ENCODE assay signal across 10 cellular contexts in the genomic region with DNA sequence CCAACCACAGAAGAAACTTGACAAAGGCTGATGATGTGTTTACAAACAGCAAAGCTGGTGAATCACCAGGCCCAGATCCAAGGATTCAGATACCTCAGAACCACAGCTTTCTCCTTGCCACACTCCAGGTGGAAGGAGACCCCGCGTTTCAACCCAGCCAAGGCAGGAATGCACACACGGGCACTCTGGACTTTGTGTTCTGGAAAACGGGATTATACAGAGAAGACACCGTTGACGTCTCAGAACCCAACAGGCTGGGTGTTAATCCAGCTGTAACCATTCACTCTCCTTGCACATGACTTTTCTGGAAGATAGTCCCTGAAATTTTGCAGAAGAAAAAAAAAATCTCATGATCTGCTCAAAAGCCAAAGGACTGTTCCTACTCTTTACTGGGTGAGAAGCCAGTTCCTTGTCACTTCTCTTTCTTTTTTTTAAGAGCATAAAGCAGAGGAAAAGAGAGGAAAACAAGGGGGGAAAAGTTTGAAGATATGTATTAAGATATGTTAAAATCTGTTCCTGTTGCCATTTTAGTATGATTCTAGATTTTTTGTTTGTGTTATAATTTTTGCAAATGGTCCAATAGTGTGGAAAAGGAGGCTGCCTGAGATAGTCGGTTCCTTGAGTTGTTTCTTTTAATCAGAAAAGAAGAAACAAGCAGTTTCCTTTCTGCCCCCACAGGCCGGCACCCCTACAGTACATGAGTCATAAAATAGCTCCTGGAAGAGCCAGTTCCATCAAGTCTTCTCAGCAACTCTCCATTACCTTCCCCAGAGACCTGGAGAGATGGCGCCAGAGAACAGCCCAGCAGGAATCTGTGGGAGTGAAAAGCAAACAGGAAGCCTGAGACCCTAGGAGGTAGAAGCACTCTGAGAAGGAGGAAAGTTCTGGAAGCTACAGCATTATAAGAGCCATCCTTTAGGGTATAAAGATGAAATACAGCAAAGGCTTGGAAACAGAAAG.
DNase-seq lines count a peak whose midpoint lies in the region; ATAC-seq, FAIRE-seq and TF ChIP-seq lines count a peak whose summit lies in the region.
"Had no signal": no experiment of that assay in that cellular context is flagged by ENCODE, and none has a peak within 500 bp of the region (broad histone marks: within the 10 kb centered on the region; RNA-seq: fewer than 3 reads in every experiment).

No MANE protein-coding gene starts in this region.

- H3K4me1 Mint-ChIP-seq in activated T-helper 17 cell treated with anti-CD3 and anti-CD28 coated beads, Interleukin-2, amount 50 U/mL, for 72 hours: no peaks in the 10 kb centered on the region
- H3K4me1 Mint-ChIP-seq: naive B cell had no signal

- H3K36me3 Mint-ChIP-seq in activated T-helper 17 cell treated with anti-CD3 and anti-CD28 coated beads, Interleukin-2, amount 50 U/mL, for 72 hours (ENCODE audit: low read depth): no peaks in the 10 kb centered on the region
- H3K36me3 Mint-ChIP-seq: naive B cell had no signal

- peak overlapping the region; percentile 22 to 48 for H3K27ac ChIP-seq in right atrium auricular region

- H3K9me3 Mint-ChIP-seq in activated T-helper 17 cell treated with anti-CD3 and anti-CD28 coated beads, Interleukin-2, amount 50 U/mL, for 72 hours: no peaks in the 10 kb centered on the region

- H3K27me3 Mint-ChIP-seq in activated T-helper 17 cell treated with anti-CD3 and anti-CD28 coated beads, Interleukin-2, amount 50 U/mL, for 72 hours: peaks cover 44% of the 10 kb centered on the region

- peak overlapping the region; percentile 60 for H3K4me2 ChIP-seq in skeletal muscle satellite cell (ENCODE audit: low read length)

- H3K27ac Mint-ChIP-seq in activated T-helper 17 cell treated with anti-CD3 and anti-CD28 coated beads, Interleukin-2, amount 50 U/mL, for 72 hours: no peak overlapping the region

- in situ Hi-C loops in astrocyte of the spinal cord (cut with HindIII; ENCODE audit: low sequenced_read_pairs): no loop called here

- no peak overlapping the region for H3K9ac ChIP-seq in skeletal muscle satellite cell (ENCODE audit: low read depth, low read length)

- no peaks in the 10 kb centered on the region for H3K9me3 ChIP-seq in right atrium auricular region
- H3K9me3 ChIP-seq in skeletal muscle satellite cell (replicated peaks; ENCODE audit: low read length): no peaks in the 10 kb centered on the region

- no peak for FAIRE-seq in HTR-8/SVneo (lab: Jason Lieb, UNC)

- H3K4me3 ChIP-seq in astrocyte of the spinal cord (ENCODE audit: low read depth, low read length): no peak overlapping the region
- no peak overlapping the region for H3K4me3 ChIP-seq in right atrium auricular region
- H3K4me3 ChIP-seq in skeletal muscle satellite cell (ENCODE audit: low read length): peak overlapping the region; percentile 20

- H3K4me3 Mint-ChIP-seq in activated T-helper 17 cell treated with anti-CD3 and anti-CD28 coated beads, Interleukin-2, amount 50 U/mL, for 72 hours: no peak overlapping the region
- H3K4me3 Mint-ChIP-seq: naive B cell had no signal

- no peaks in the 10 kb centered on the region for H3K36me3 ChIP-seq in right atrium auricular region
- no peaks in the 10 kb centered on the region for H3K36me3 ChIP-seq in skeletal muscle satellite cell (ENCODE audit: insufficient read depth, low read length)

- H3K27me3 ChIP-seq in right atrium auricular region: no peaks in the 10 kb centered on the region
- peaks cover 6% of the 10 kb centered on the region for H3K27me3 ChIP-seq in skeletal muscle satellite cell (ENCODE audit: control insufficient read depth, insufficient read depth, low read length)

- peaks cover 0 to 31% of the 10 kb centered on the region in 2 donors for H3K4me1 ChIP-seq in right atrium auricular region
- peaks cover 24% of the 10 kb centered on the region for H3K4me1 ChIP-seq in skeletal muscle satellite cell (ENCODE audit: control insufficient read depth, insufficient read depth, low read length)

- peak; percentile 24 for TF ChIP-seq CTCF in astrocyte of the spinal cord (IDR thresholded peaks at IDR 0.05; ENCODE audit: low read depth, low read length)
- TF ChIP-seq CTCF in right atrium auricular region (IDR thresholded peaks at IDR 0.05): no peak

- no peak for ATAC-seq in activated T-helper 17 cell treated with anti-CD3 and anti-CD28 coated beads, Interleukin-2, amount 50 U/mL, for 72 hours (replicated peaks)
- ATAC-seq in GM18868 (IDR thresholded peaks at IDR 0.05; ENCODE audit: unreplicated experiment): no peak
- ATAC-seq in GM18517 (IDR thresholded peaks at IDR 0.05; ENCODE audit: unreplicated experiment): no peak

- peak; percentile 20 for DNase-seq in HCEC 1CT
- peak; percentile 87 for DNase-seq in astrocyte of the spinal cord (ENCODE audit: low read depth, low spot score)
- DNase-seq in right atrium auricular region (ENCODE audit: low spot score): no peak
- DNase-seq in HTR-8/SVneo (ENCODE audit: insufficient read length, low spot score): no peak
- DNase-seq: activated gamma-delta T cell, naive B cell had no signal

Comparison
In these comparisons a context has a peak if more than half of its experiments do, and no peak if none do; other contexts are left out.
1. DNase-seq: peak in HCEC 1CT (single experiment) and astrocyte of the spinal cord (single experiment); none in right atrium auricular region (single experiment) and HTR-8/SVneo (single experiment).